8 cellular contexts compared by ENCODE assay signal in genomic region chr19:43620061-43621001, GRCh38. TPM values are rescaled to one million over a fixed set of nuclear protein-coding genes. Genes with fewer than 3 reads are reported as not detected.
DNase-seq lines count a peak whose midpoint lies in the region; ATAC-seq and TF ChIP-seq lines count a peak whose summit lies in the region.

No MANE protein-coding gene starts in this region.

- H3K27ac ChIP-seq in PC-3 (ENCODE audit: low read length) (no peak overlapping the region; the same call in 1 of the 2 replicates), body of pancreas (peak overlapping the region; percentile 89 to 97 (median 92)), mesenchymal stem cell (ENCODE audit: low read length, poor library complexity, severe bottlenecking) (peak overlapping the region; percentile 82), tibial artery (peak overlapping the region; percentile 90)

- H3K18ac ChIP-seq in mesenchymal stem cell (ENCODE audit: low read depth in 1 of 2, low read length in 2 of 2): peak overlapping the region; percentile 78 to 93

- H3K79me2 ChIP-seq in PC-3 (ENCODE audit: low read length): peaks cover 18% of the 10 kb centered on the region

- no peaks in the 10 kb centered on the region for H3K9me3 ChIP-seq in PC-3 (ENCODE audit: low read length)
- no peaks in the 10 kb centered on the region for H3K9me3 ChIP-seq in body of pancreas
- no peaks in the 10 kb centered on the region for H3K9me3 ChIP-seq in mesenchymal stem cell (ENCODE audit: control insufficient read depth, low read length)
- H3K9me3 ChIP-seq in tibial artery: no peaks in the 10 kb centered on the region

- intact Hi-C loops in PC-3 (cut with micrococcal nuclease) (no loop called here), body of pancreas (cut with DNase I) (no loop called here), tibial artery (cut with DNase I; ENCODE audit: low total_unique reads) (no loop called here)

- no peak for DNase-seq in BJ (ENCODE audit: low read depth)
- no peak for DNase-seq in PC-3
- no peak for DNase-seq in body of pancreas
- no peak for DNase-seq in mesenchymal stem cell
- no peak for DNase-seq in tibial artery
- DNase-seq in C1 segment of cervical spinal cord (lab: John Stamatoyannopoulos, UW): no peak
- no peak for DNase-seq in ureter (ENCODE audit: low spot score)
- DNase-seq in HuH-7 (ENCODE audit: low spot score): no peak

- H3K4me3 ChIP-seq in BJ (ENCODE audit: low read depth, low read length): peak overlapping the region; percentile 86
- H3K4me3 ChIP-seq in PC-3 (ENCODE audit: low read length): peak overlapping the region; percentile 78
- peak overlapping the region; percentile 48 to 74 for H3K4me3 ChIP-seq in body of pancreas
- H3K4me3 ChIP-seq in mesenchymal stem cell (ENCODE audit: insufficient read depth in 1 of 2, low read depth in 1 of 2, low read length in 2 of 2): peak overlapping the region; percentile 75 to 91
- peak overlapping the region; percentile 70 to 75 for H3K4me3 ChIP-seq in tibial artery

- no peak overlapping the region for H3K14ac ChIP-seq in mesenchymal stem cell (ENCODE audit: low read length in 2 of 2)

- H4K91ac ChIP-seq in mesenchymal stem cell (ENCODE audit: low read length): peak overlapping the region; percentile 66

- 35 to 61% methylated on average over 14 to 23 of the region's 23 CpGs for WGBS in body of pancreas, 2 donors
- 64% methylated on average over 22 of the region's 23 CpGs for WGBS in mesenchymal stem cell

- H3K4ac ChIP-seq in mesenchymal stem cell (ENCODE audit: low read depth in 1 of 2, low read length in 2 of 2): peak overlapping the region in 1 of 2 experiments; percentile 91

- H2BK120ac ChIP-seq in mesenchymal stem cell (ENCODE audit: low read depth, low read length): no peak overlapping the region

- CTCF ChIA-PET in BJ (lab: Yijun Ruan, JAX): no interaction called here
- CTCF ChIA-PET in PC-3 (lab: Charles Lee): no interaction called here

- H3K9ac ChIP-seq in PC-3 (ENCODE audit: low read length): peak overlapping the region; percentile 80
- H3K9ac ChIP-seq in mesenchymal stem cell (ENCODE audit: low read length): peak overlapping the region; percentile 92

- no peaks in the 10 kb centered on the region for H3K27me3 ChIP-seq in BJ (ENCODE audit: control insufficient read depth, insufficient read depth, low read length)
- H3K27me3 ChIP-seq in PC-3 (ENCODE audit: low read length): no peaks in the 10 kb centered on the region
- H3K27me3 ChIP-seq in body of pancreas: no peaks in the 10 kb centered on the region
- no peaks in the 10 kb centered on the region for H3K27me3 ChIP-seq in mesenchymal stem cell (ENCODE audit: control insufficient read depth in 1 of 2, insufficient read depth in 1 of 2, low read length in 2 of 2)
- H3K27me3 ChIP-seq in tibial artery: peaks cover 0 to 3% of the 10 kb centered on the region in 2 donors

- no peak overlapping the region for H2BK15ac ChIP-seq in mesenchymal stem cell (ENCODE audit: low read depth, poor library complexity, severe bottlenecking)

- H3K4me1 ChIP-seq in PC-3 (ENCODE audit: insufficient read depth, low read length) (peaks cover 13% of the 10 kb centered on the region), body of pancreas (peaks cover 27% of the 10 kb centered on the region), mesenchymal stem cell (ENCODE audit: control insufficient read depth, insufficient read depth, low read depth, low read length) (peaks cover 10% of the 10 kb centered on the region), tibial artery (peaks cover 0 to 16% (median 5%) of the 10 kb centered on the region in 4 donors)

- H2AK5ac ChIP-seq in mesenchymal stem cell (ENCODE audit: low read length, severe bottlenecking): peak overlapping the region; percentile 11

- H3K4me2 ChIP-seq in PC-3 (ENCODE audit: low read length) (peak overlapping the region; percentile 93), mesenchymal stem cell (ENCODE audit: low read length, poor library complexity, severe bottlenecking) (peak overlapping the region; percentile 60)

- H2AFZ ChIP-seq in PC-3 (ENCODE audit: low read length) (peak overlapping the region; percentile 95), mesenchymal stem cell (ENCODE audit: low read depth, low read length) (peak overlapping the region; percentile 72)

- H3K36me3 ChIP-seq in BJ (ENCODE audit: control insufficient read depth, insufficient read depth, low read length) (no peaks in the 10 kb centered on the region), PC-3 (ENCODE audit: low read depth, low read length) (no peaks in the 10 kb centered on the region), body of pancreas (replicated peaks in 1 of 2; ENCODE audit: insufficient read depth in 1 of 2, low read depth in 2 of 2) (no peaks in the 10 kb centered on the region), mesenchymal stem cell (ENCODE audit: control insufficient read depth in 1 of 2, insufficient read depth in 2 of 2, low read depth in 1 of 2, low read length in 2 of 2) (peaks cover 0 to 27% of the 10 kb centered on the region in 2 experiments), tibial artery (no peaks in the 10 kb centered on the region)

- POLR2A ChIA-PET in BJ (lab: Charles Lee): interaction anchor here (0.6 kb wide), 1 partner anchor 9 kb away, joined by 3 read pairs; no protein-coding TSS in a partner anchor
- POLR2A ChIA-PET in PC-3 (lab: Charles Lee; ENCODE audit: unreplicated experiment): no interaction called here

- ATAC-seq in PC-3: no peak
- ATAC-seq in body of pancreas: peak; percentile 3

- H3K79me1 ChIP-seq in mesenchymal stem cell (replicated peaks; ENCODE audit: low read length, poor library complexity, severe bottlenecking): peaks cover 20% of the 10 kb centered on the region

- peak overlapping the region in 1 of 2 experiments; percentile 18 for H2BK12ac ChIP-seq in mesenchymal stem cell (ENCODE audit: low read length in 2 of 2)

- H2BK5ac ChIP-seq in mesenchymal stem cell (ENCODE audit: low read depth, low read length, poor library complexity, severe bottlenecking): no peak overlapping the region

- peak overlapping the region in 1 of 2 experiments; percentile 5 for H3K23ac ChIP-seq in mesenchymal stem cell (ENCODE audit: low read length in 2 of 2)

- BruUV-seq in PC-3 (replicated peaks; lab: Mats Ljungman, UMichigan): TSS peak; percentile 90

- no peaks in the 10 kb centered on the region for H4K20me1 ChIP-seq in PC-3 (ENCODE audit: low read length)

- TF ChIP-seq POLR2A in body of pancreas (IDR thresholded peaks at IDR 0.05): no peak

- peak overlapping the region; percentile 83 for H4K8ac ChIP-seq in mesenchymal stem cell (ENCODE audit: low read length)

- TF ChIP-seq CTCF in BJ (IDR thresholded peaks at IDR 0.05; ENCODE audit: insufficient read depth, low read depth, low read length) (no peak), PC-3 (conservative IDR thresholded peaks at IDR 0.05; ENCODE audit: low read depth, low read length) (no peak), body of pancreas (IDR thresholded peaks at IDR 0.05) (no peak), tibial artery (IDR thresholded peaks at IDR 0.05) (no peak)

- H3F3A ChIP-seq in PC-3 (ENCODE audit: low read length, unreplicated experiment): no peaks in the 10 kb centered on the region

- no peaks in the 10 kb centered on the region for H3K9me2 ChIP-seq in PC-3 (replicated peaks; ENCODE audit: low read length)

RNA-seq across cellular contexts. Expression of gene ZNF428, which starts 0.9 kb away (rescaled TPM):
- 24.4 and 34.0 TPM in 2 replicates for polyA plus RNA-seq in BJ (2011; rRNA removed)
- polyA minus RNA-seq in BJ (2011; rRNA and poly(A)+ RNA removed): 4.4 and 6.1 TPM in 2 replicates
- total RNA-seq in PC-3 (2014; rRNA removed): 46.8 and 54.0 TPM in 2 replicates
- total RNA-seq in body of pancreas: 10 to 100 TPM; 24.4 to 31.6 TPM
- polyA plus RNA-seq in mesenchymal stem cell (2013, experiment 1 of 2): 22.9 TPM
- 23.3 TPM for polyA plus RNA-seq in mesenchymal stem cell (2013, experiment 2 of 2)
- 30.2 TPM for total RNA-seq in ureter

RNA-seq across cellular contexts. Expression of gene SRRM5, which starts 8.4 kb away (rescaled TPM):
- 0.04 and 0.06 TPM in 2 replicates for polyA plus RNA-seq in BJ (2011; rRNA removed)
- 0.09 TPM in 1 of 2 replicates, not detected in the other for polyA minus RNA-seq in BJ (2011; rRNA and poly(A)+ RNA removed)
- total RNA-seq in PC-3 (2014; rRNA removed) (0.11 and 0.12 TPM in 2 replicates), body of pancreas (1 to 10 TPM in 1 of 2 donors, under 1 TPM in 1; 0.33 to 2.1 TPM), ureter (1.0 TPM)
- 0.12 TPM for polyA plus RNA-seq in mesenchymal stem cell (2013, experiment 1 of 2)
- polyA plus RNA-seq in mesenchymal stem cell (2013, experiment 2 of 2): 0.07 TPM

RNA-seq across cellular contexts. Expression of gene CADM4, which starts 19.3 kb away (rescaled TPM):
- polyA plus RNA-seq in BJ (2011; rRNA removed): 1.4 and 1.7 TPM in 2 replicates
- 0.62 and 0.85 TPM in 2 replicates for polyA minus RNA-seq in BJ (2011; rRNA and poly(A)+ RNA removed)
- 13.7 and 15.0 TPM in 2 replicates for total RNA-seq in PC-3 (2014; rRNA removed)
- total RNA-seq in body of pancreas: 1 to 10 TPM; 2.0 to 2.6 TPM
- polyA plus RNA-seq in mesenchymal stem cell (2013, experiment 1 of 2): 6.9 TPM
- 6.5 TPM for polyA plus RNA-seq in mesenchymal stem cell (2013, experiment 2 of 2)
- 6.6 TPM for total RNA-seq in ureter

RNA-seq across cellular contexts. Expression of gene ZNF576, which starts 23.9 kb away (rescaled TPM):
- 9.0 and 14.8 TPM in 2 replicates for polyA plus RNA-seq in BJ (2011; rRNA removed)
- polyA minus RNA-seq in BJ (2011; rRNA and poly(A)+ RNA removed): 5.6 and 6.8 TPM in 2 replicates
- total RNA-seq in PC-3 (2014; rRNA removed) (10.9 and 14.7 TPM in 2 replicates), body of pancreas (1 to 10 TPM; 4.6 to 8.6 TPM), ureter (20.4 TPM)
- polyA plus RNA-seq in mesenchymal stem cell (2013, experiment 1 of 2): 14.6 TPM
- polyA plus RNA-seq in mesenchymal stem cell (2013, experiment 2 of 2): 14.8 TPM

RNA-seq across cellular contexts. Expression of gene IRGQ, which starts 24.4 kb away (rescaled TPM):
- polyA plus RNA-seq in BJ (2011; rRNA removed): 5.4 and 7.0 TPM in 2 replicates
- 9.6 and 11.9 TPM in 2 replicates for polyA minus RNA-seq in BJ (2011; rRNA and poly(A)+ RNA removed)
- 12.5 and 12.9 TPM in 2 replicates for total RNA-seq in PC-3 (2014; rRNA removed)
- total RNA-seq in body of pancreas: 10 to 100 TPM in 1 of 2 donors, 1 to 10 TPM in 1; 9.1 to 20.1 TPM
- polyA plus RNA-seq in mesenchymal stem cell (2013, experiment 1 of 2): 8.9 TPM
- polyA plus RNA-seq in mesenchymal stem cell (2013, experiment 2 of 2): 8.8 TPM
- 20.8 TPM for total RNA-seq in ureter
